Comparison of ENCODE assay signal across 28 cellular contexts in the genomic region with DNA sequence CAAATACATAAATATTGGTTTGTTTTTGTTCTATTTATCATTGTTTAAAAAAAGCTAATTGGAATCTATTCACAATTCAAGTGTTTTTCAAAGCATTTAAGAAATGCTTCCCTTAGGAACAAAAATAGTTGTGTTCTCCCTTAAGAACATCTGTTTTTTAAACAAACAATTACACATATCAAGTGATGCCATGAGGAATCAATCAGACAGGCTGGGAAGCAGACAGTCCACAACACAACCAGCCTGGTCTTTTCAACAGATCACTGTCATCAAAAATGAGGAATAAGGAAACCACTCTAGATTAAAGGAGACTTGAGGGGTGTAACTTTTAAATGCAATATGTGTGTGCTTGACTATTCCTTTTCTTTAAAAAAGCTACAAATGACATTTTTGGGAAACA. TPM values are rescaled to one million over a fixed set of nuclear protein-coding genes. Genes with fewer than 3 reads are reported as not detected.
"Had no signal": no experiment of that assay in that cellular context is flagged by ENCODE, and none has a peak within 500 bp of the region (broad histone marks: within the 10 kb centered on the region; RNA-seq: fewer than 3 reads in every experiment).

No MANE protein-coding gene starts in this region.

- H3K9me3 ChIP-seq: adrenal gland, body of pancreas had no signal

- FAIRE-seq: colon had no signal

- H3K4me3 ChIP-seq: adrenal gland, body of pancreas had no signal

- H3K27me3 Mint-ChIP-seq: activated CD4-positive, alpha-beta memory T cell treated with anti-CD3 and anti-CD28 coated beads, Interleukin-2, amount 10 ng/mL, durations not matched to agents 7 days and 5 days; activated CD4-positive, alpha-beta T cell treated with anti-CD3 and anti-CD28 coated beads, Interleukin-2, amount 10 ng/mL, durations not matched to agents 7 days and 5 days; activated naive CD4-positive, alpha-beta T cell treated with anti-CD3 and anti-CD28 coated beads, Interleukin-2, amount 10 ng/mL, durations not matched to agents 7 days and 5 days; activated T-cell treated with anti-CD3 and anti-CD28 coated beads, Interleukin-2, amount 50 U/mL, for 24 hours had no signal

- H3K36me3 ChIP-seq: adrenal gland had no signal

- H3K4me1 ChIP-seq: adrenal gland, body of pancreas, foreskin keratinocyte had no signal

- ATAC-seq: activated naive CD4-positive, alpha-beta T cell treated with anti-CD3 and anti-CD28 coated beads, Interleukin-2, amount 50 U/mL, for 72 hours; activated T-cell treated with anti-CD3 and anti-CD28 coated beads, Interleukin-2, amount 50 U/mL, for 72 hours; body of pancreas; esophagus mucosa had no signal

- DNase-seq: activated CD4-positive, alpha-beta memory T cell treated with anti-CD3 and anti-CD28 coated beads, Interleukin-2, amount 10 ng/mL, durations not matched to agents 7 days and 5 days; activated CD4-positive, alpha-beta T cell treated with anti-CD3 and anti-CD28 coated beads for 1 hour; activated CD4-positive, alpha-beta T cell treated with anti-CD3 and anti-CD28 coated beads for 4 hours; activated CD4-positive, alpha-beta T cell treated with anti-CD3 and anti-CD28 coated beads, Interleukin-2, amount 10 ng/mL, durations not matched to agents 7 days and 5 days; activated CD4-positive, alpha-beta T cell treated with anti-CD3 and anti-CD28 coated beads, Interleukin-2, amount 50 U/mL, for 4 hours; activated CD8-positive, alpha-beta memory T cell treated with anti-CD3 and anti-CD28 coated beads, Interleukin-2, amount 50 U/mL, for 48 hours; activated gamma-delta T cell; activated naive CD4-positive, alpha-beta T cell; activated naive CD4-positive, alpha-beta T cell treated with anti-CD3 and anti-CD28 coated beads, Interleukin-2, amount 10 ng/mL, durations not matched to agents 7 days and 5 days; activated T-cell treated with anti-CD3 and anti-CD28 coated beads for 4 hours; activated T-cell treated with anti-CD3 and anti-CD28 coated beads, Interleukin-2, amount 50 U/mL, for 24 hours; activated T-cell treated with anti-CD3 and anti-CD28 coated beads, Interleukin-2, amount 50 U/mL, for 72 hours; amygdala; aorta; body of pancreas; caudate nucleus; cortex of kidney; effector CD8-positive, alpha-beta T cell; head of caudate nucleus; hypothalamus; T-helper 2 cell had no signal

- H3K4me1 Mint-ChIP-seq: activated CD4-positive, alpha-beta memory T cell treated with anti-CD3 and anti-CD28 coated beads, Interleukin-2, amount 10 ng/mL, durations not matched to agents 7 days and 5 days; activated CD4-positive, alpha-beta T cell treated with anti-CD3 and anti-CD28 coated beads, Interleukin-2, amount 10 ng/mL, durations not matched to agents 7 days and 5 days; activated naive CD4-positive, alpha-beta T cell treated with anti-CD3 and anti-CD28 coated beads, Interleukin-2, amount 10 ng/mL, durations not matched to agents 7 days and 5 days had no signal

- H3K27ac Mint-ChIP-seq: activated CD4-positive, alpha-beta memory T cell treated with anti-CD3 and anti-CD28 coated beads, Interleukin-2, amount 10 ng/mL, durations not matched to agents 7 days and 5 days; activated CD4-positive, alpha-beta T cell treated with anti-CD3 and anti-CD28 coated beads, Interleukin-2, amount 10 ng/mL, durations not matched to agents 7 days and 5 days; activated naive CD4-positive, alpha-beta T cell treated with anti-CD3 and anti-CD28 coated beads, Interleukin-2, amount 10 ng/mL, durations not matched to agents 7 days and 5 days; activated naive CD4-positive, alpha-beta T cell treated with anti-CD3 and anti-CD28 coated beads, Interleukin-2, amount 50 U/mL, for 72 hours; activated T-cell treated with anti-CD3 and anti-CD28 coated beads, Interleukin-2, amount 50 U/mL, for 24 hours; activated T-cell treated with anti-CD3 and anti-CD28 coated beads, Interleukin-2, amount 50 U/mL, for 72 hours had no signal

- H3K27me3 ChIP-seq: adrenal gland, body of pancreas, foreskin keratinocyte had no signal

- H3K9me3 Mint-ChIP-seq: activated CD4-positive, alpha-beta memory T cell treated with anti-CD3 and anti-CD28 coated beads, Interleukin-2, amount 10 ng/mL, durations not matched to agents 7 days and 5 days; activated CD4-positive, alpha-beta T cell treated with anti-CD3 and anti-CD28 coated beads, Interleukin-2, amount 10 ng/mL, durations not matched to agents 7 days and 5 days; activated naive CD4-positive, alpha-beta T cell treated with anti-CD3 and anti-CD28 coated beads, Interleukin-2, amount 10 ng/mL, durations not matched to agents 7 days and 5 days; activated naive CD4-positive, alpha-beta T cell treated with anti-CD3 and anti-CD28 coated beads, Interleukin-2, amount 50 U/mL, for 72 hours; activated T-cell treated with anti-CD3 and anti-CD28 coated beads, Interleukin-2, amount 50 U/mL, for 24 hours; activated T-cell treated with anti-CD3 and anti-CD28 coated beads, Interleukin-2, amount 50 U/mL, for 72 hours had no signal

- H3K4me3 Mint-ChIP-seq: activated CD4-positive, alpha-beta memory T cell treated with anti-CD3 and anti-CD28 coated beads, Interleukin-2, amount 10 ng/mL, durations not matched to agents 7 days and 5 days; activated CD4-positive, alpha-beta T cell treated with anti-CD3 and anti-CD28 coated beads, Interleukin-2, amount 10 ng/mL, durations not matched to agents 7 days and 5 days; activated naive CD4-positive, alpha-beta T cell treated with anti-CD3 and anti-CD28 coated beads, Interleukin-2, amount 10 ng/mL, durations not matched to agents 7 days and 5 days; activated T-cell treated with anti-CD3 and anti-CD28 coated beads, Interleukin-2, amount 50 U/mL, for 24 hours; activated T-cell treated with anti-CD3 and anti-CD28 coated beads, Interleukin-2, amount 50 U/mL, for 72 hours had no signal

RNA-seq across cellular contexts. Expression of a gene that starts 37.4 kb away (rescaled TPM):
- total RNA-seq: chondrocyte, epithelial cell of proximal tubule, foreskin keratinocyte had no signal
